In the genomic region with DNA sequence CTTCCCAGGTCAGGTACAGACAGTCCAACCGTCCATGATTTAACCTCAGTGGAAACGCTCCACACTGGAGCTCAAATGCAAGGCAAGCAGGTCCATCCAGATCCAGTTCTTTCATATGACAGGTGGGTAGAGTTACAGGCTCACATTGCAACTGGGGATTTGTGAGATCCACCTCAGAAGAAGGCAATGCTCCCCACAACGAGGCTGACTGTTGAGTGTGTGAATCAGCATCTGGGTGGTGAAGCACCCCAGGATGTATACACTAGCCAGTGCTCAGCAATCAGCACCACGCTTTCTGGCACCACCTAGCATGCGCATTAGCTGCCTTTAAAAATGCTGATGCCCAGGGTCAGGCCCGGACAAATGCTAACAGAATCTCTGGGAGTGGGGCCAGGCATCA, we compare ENCODE assay signal across 26 cellular contexts.
"Had no signal": no experiment of that assay in that cellular context is flagged by ENCODE, and none has a peak within 500 bp of the region (broad histone marks: within the 10 kb centered on the region; RNA-seq: fewer than 3 reads in every experiment).

No MANE protein-coding gene starts in this region.

- H3K27ac ChIP-seq: esophagus muscularis mucosa, foreskin keratinocyte, heart right ventricle, ovary, upper lobe of left lung had no signal

- H3K4me3 Mint-ChIP-seq: activated CD4-positive, alpha-beta T cell treated with anti-CD3 and anti-CD28 coated beads, Interleukin-2, amount 10 ng/mL, durations not matched to agents 24 days and 14 days; activated CD8-positive, alpha-beta T cell treated with anti-CD3 and anti-CD28 coated beads for 36 hours; activated naive CD4-positive, alpha-beta T cell treated with anti-CD3 and anti-CD28 coated beads, Interleukin-2, amount 10 ng/mL, durations not matched to agents 7 days and 5 days; activated naive CD8-positive, alpha-beta T cell treated with anti-CD3 and anti-CD28 coated beads, Interleukin-2, amount 50 U/mL, for 24 hours; activated T-cell treated with anti-CD3 and anti-CD28 coated beads, Interleukin-2, amount 50 U/mL, for 72 hours; mesothelial cell of epicardium; naive B cell; nephron progenitor cell; stimulated activated memory B cell treated with anti-CD40 and anti-IgM and Interleukin-4, amounts not matched to agents 10 μg/mL and 1 μg/mL and 100 μg/mL, for 72 hours; stimulated activated naive CD8-positive, alpha-beta T cell treated with anti-CD3 and anti-CD28 coated beads, Interleukin-15, amount 100 ng/mL, for 72 hours; T-helper 2 cell treated with Interferon-gamma antibody and Interleukin-4, amounts not matched to agents 5 μg/mL and 100 μg/mL, for 36 hours had no signal

- H3K27ac Mint-ChIP-seq: activated CD4-positive, alpha-beta T cell treated with anti-CD3 and anti-CD28 coated beads, Interleukin-2, amount 10 ng/mL, durations not matched to agents 24 days and 14 days; activated CD8-positive, alpha-beta T cell treated with anti-CD3 and anti-CD28 coated beads for 36 hours; activated naive CD4-positive, alpha-beta T cell treated with anti-CD3 and anti-CD28 coated beads, Interleukin-2, amount 10 ng/mL, durations not matched to agents 7 days and 5 days; activated naive CD8-positive, alpha-beta T cell treated with anti-CD3 and anti-CD28 coated beads, Interleukin-2, amount 50 U/mL, for 24 hours; activated T-cell treated with anti-CD3 and anti-CD28 coated beads, Interleukin-2, amount 50 U/mL, for 72 hours; mesothelial cell of epicardium; naive B cell; nephron progenitor cell; progenitor cell of endocrine pancreas; stimulated activated memory B cell treated with anti-CD40 and anti-IgM and Interleukin-4, amounts not matched to agents 10 μg/mL and 1 μg/mL and 100 μg/mL, for 72 hours; stimulated activated naive CD8-positive, alpha-beta T cell treated with anti-CD3 and anti-CD28 coated beads, Interleukin-15, amount 100 ng/mL, for 72 hours; T-helper 2 cell treated with Interferon-gamma antibody and Interleukin-4, amounts not matched to agents 5 μg/mL and 100 μg/mL, for 36 hours had no signal

- H3K36me3 ChIP-seq: esophagus muscularis mucosa, heart right ventricle, ovary, upper lobe of left lung had no signal

- H3K9me3 ChIP-seq: esophagus muscularis mucosa, heart right ventricle, ovary, upper lobe of left lung had no signal

- ATAC-seq: activated CD8-positive, alpha-beta T cell treated with anti-CD3 and anti-CD28 coated beads for 36 hours; activated naive CD8-positive, alpha-beta T cell treated with anti-CD3 and anti-CD28 coated beads, Interleukin-2, amount 50 U/mL, for 24 hours; foreskin keratinocyte; sciatic nerve; stimulated activated memory B cell treated with anti-CD40 and anti-IgM and Interleukin-4, amounts not matched to agents 10 μg/mL and 1 μg/mL and 100 μg/mL, for 72 hours; stimulated activated naive CD8-positive, alpha-beta T cell treated with anti-CD3 and anti-CD28 coated beads, Interleukin-15, amount 100 ng/mL, for 72 hours had no signal

- DNase-seq: activated CD4-positive, alpha-beta T cell treated with anti-CD3 and anti-CD28 coated beads, Interleukin-2, amount 10 ng/mL, durations not matched to agents 24 days and 14 days; activated CD8-positive, alpha-beta T cell treated with anti-CD3 and anti-CD28 coated beads for 36 hours; activated gamma-delta T cell; activated naive CD4-positive, alpha-beta T cell treated with anti-CD3 and anti-CD28 coated beads, Interleukin-2, amount 10 ng/mL, durations not matched to agents 7 days and 5 days; activated naive CD8-positive, alpha-beta T cell treated with anti-CD3 and anti-CD28 coated beads, Interleukin-2, amount 50 U/mL, for 24 hours; activated T-cell treated with anti-CD3 and anti-CD28 coated beads for 4 hours; activated T-cell treated with anti-CD3 and anti-CD28 coated beads, Interleukin-2, amount 50 U/mL, for 72 hours; amygdala; central memory CD4-positive, alpha-beta T cell; foreskin keratinocyte; heart right ventricle; naive B cell; nephron progenitor cell; ovary; retina; stimulated activated CD4-positive, alpha-beta T cell treated with anti-CD3 and anti-CD28 coated beads, Interleukin-4, amount 100 ng/mL, for 24 hours; stimulated activated naive CD8-positive, alpha-beta T cell treated with anti-CD3 and anti-CD28 coated beads, Interleukin-15, amount 100 ng/mL, for 72 hours; substantia nigra; upper lobe of left lung had no signal

- H3K4me1 ChIP-seq: esophagus muscularis mucosa, heart right ventricle, upper lobe of left lung had no signal

- H3K4me3 ChIP-seq: esophagus muscularis mucosa, heart right ventricle, ovary, skin epidermis, upper lobe of left lung had no signal

- H3K27me3 Mint-ChIP-seq: activated CD8-positive, alpha-beta T cell treated with anti-CD3 and anti-CD28 coated beads for 36 hours; activated naive CD8-positive, alpha-beta T cell treated with anti-CD3 and anti-CD28 coated beads, Interleukin-2, amount 50 U/mL, for 24 hours; stimulated activated naive CD8-positive, alpha-beta T cell treated with anti-CD3 and anti-CD28 coated beads, Interleukin-15, amount 100 ng/mL, for 72 hours had no signal

- H3K27me3 ChIP-seq: esophagus muscularis mucosa, heart right ventricle, ovary, upper lobe of left lung had no signal

- H3K9me3 Mint-ChIP-seq: activated CD4-positive, alpha-beta T cell treated with anti-CD3 and anti-CD28 coated beads, Interleukin-2, amount 10 ng/mL, durations not matched to agents 24 days and 14 days; activated CD8-positive, alpha-beta T cell treated with anti-CD3 and anti-CD28 coated beads for 36 hours; activated naive CD4-positive, alpha-beta T cell treated with anti-CD3 and anti-CD28 coated beads, Interleukin-2, amount 10 ng/mL, durations not matched to agents 7 days and 5 days; activated naive CD8-positive, alpha-beta T cell treated with anti-CD3 and anti-CD28 coated beads, Interleukin-2, amount 50 U/mL, for 24 hours; activated T-cell treated with anti-CD3 and anti-CD28 coated beads, Interleukin-2, amount 50 U/mL, for 72 hours; mesothelial cell of epicardium; nephron progenitor cell; stimulated activated memory B cell treated with anti-CD40 and anti-IgM and Interleukin-4, amounts not matched to agents 10 μg/mL and 1 μg/mL and 100 μg/mL, for 72 hours; stimulated activated naive CD8-positive, alpha-beta T cell treated with anti-CD3 and anti-CD28 coated beads, Interleukin-15, amount 100 ng/mL, for 72 hours; T-helper 2 cell treated with Interferon-gamma antibody and Interleukin-4, amounts not matched to agents 5 μg/mL and 100 μg/mL, for 36 hours had no signal

- H3K36me3 Mint-ChIP-seq: activated naive CD4-positive, alpha-beta T cell treated with anti-CD3 and anti-CD28 coated beads, Interleukin-2, amount 10 ng/mL, durations not matched to agents 7 days and 5 days; mesothelial cell of epicardium; naive B cell; stimulated activated memory B cell treated with anti-CD40 and anti-IgM and Interleukin-4, amounts not matched to agents 10 μg/mL and 1 μg/mL and 100 μg/mL, for 72 hours had no signal

- H3K4me1 Mint-ChIP-seq: activated naive CD4-positive, alpha-beta T cell treated with anti-CD3 and anti-CD28 coated beads, Interleukin-2, amount 10 ng/mL, durations not matched to agents 7 days and 5 days; mesothelial cell of epicardium; naive B cell; stimulated activated memory B cell treated with anti-CD40 and anti-IgM and Interleukin-4, amounts not matched to agents 10 μg/mL and 1 μg/mL and 100 μg/mL, for 72 hours had no signal
